In the genomic region with DNA sequence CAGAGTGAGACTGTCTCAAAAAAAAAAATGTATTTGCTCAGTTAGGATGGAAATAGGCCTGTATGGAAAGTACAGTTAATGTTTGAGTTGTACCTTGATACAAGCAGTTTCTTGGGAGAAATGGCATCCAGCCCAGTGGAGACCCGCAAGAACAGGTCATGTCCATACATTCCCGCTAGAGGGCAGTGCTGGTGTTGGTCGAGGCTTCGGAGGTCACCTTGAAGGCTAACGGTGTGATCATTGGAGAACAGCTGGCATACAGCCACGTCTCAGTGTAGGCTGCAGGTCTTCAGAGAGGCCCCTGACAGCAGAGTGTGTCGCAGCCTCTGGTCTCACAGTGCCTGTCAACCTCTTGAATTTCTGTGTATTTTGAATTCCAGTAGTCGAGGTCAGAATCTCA, we compare ENCODE assay signal across 8 cellular contexts. TPM values are rescaled to one million over a fixed set of nuclear protein-coding genes. Genes with fewer than 3 reads are reported as not detected.
DNase-seq lines count a peak whose midpoint lies in the region; ATAC-seq and TF ChIP-seq lines count a peak whose summit lies in the region.

No MANE protein-coding gene starts in this region.

- H3K4me2 ChIP-seq in mammary epithelial cell (ENCODE audit: insufficient read depth, low read depth, low read length), result no peak overlapping the region
- no peak overlapping the region for H3K4me2 ChIP-seq in OCI-LY3 (ENCODE audit: low read length)
- no peak overlapping the region for H3K4me2 ChIP-seq in hepatocyte

- WGBS in mammary epithelial cell (ENCODE audit: low coverage, missing lambda C conversion rate), result 39% methylated on average over 8 of the region's 8 CpGs
- 23% methylated on average over 8 of the region's 8 CpGs for WGBS in hepatocyte (ENCODE audit: low lambda C conversion rate, missing lambda C conversion rate)

- no peaks in the 10 kb centered on the region for H3K4me1 ChIP-seq in mammary epithelial cell (ENCODE audit: insufficient read depth, low read length)
- H3K4me1 ChIP-seq in OCI-LY3 (ENCODE audit: low read length), result no peaks in the 10 kb centered on the region
- H3K4me1 ChIP-seq in hepatocyte (ENCODE audit: insufficient read depth), result no peaks in the 10 kb centered on the region
- no peaks in the 10 kb centered on the region for H3K4me1 ChIP-seq in vagina

- POLR2A ChIA-PET in MCF 10A (lab: Yijun Ruan, JAX), result no interaction called here

- DNase-seq in MCF 10A (ENCODE audit: unreplicated experiment), result peak; percentile 22
- DNase-seq in mammary epithelial cell, result no peak
- DNase-seq in activated naive CD4-positive, alpha-beta T cell treated with Interleukin-2 at 50 U/mL for 16 hours, result peak; percentile 58
- peak; percentile 75 for DNase-seq in hepatocyte (ENCODE audit: low spot score)
- peak; percentile 24 for DNase-seq in stimulated activated CD4-positive, alpha-beta T cell treated with anti-CD3 and anti-CD28 coated beads, Interleukin-12 subunit alpha, Interleukin-12 subunit beta, amount 100 ng/mL, for 4 hours
- DNase-seq in vagina (ENCODE audit: extremely low spot score in 2 of 2), result no peak

- CTCF ChIA-PET in MCF 10A (lab: Yijun Ruan, JAX), result no interaction called here
- CTCF ChIA-PET in mammary epithelial cell (lab: Charles Lee; ENCODE audit: low non-redundant PET), result no interaction called here

- peaks cover 27% of the 10 kb centered on the region for H3K9me3 Mint-ChIP-seq in MCF 10A (ENCODE audit: unreplicated experiment)

- no peaks in the 10 kb centered on the region for H3K9me2 ChIP-seq in hepatocyte (replicated peaks; ENCODE audit: insufficient read depth)

- TF ChIP-seq POLR2A in vagina (IDR thresholded peaks at IDR 0.05), result no peak

- H3K79me2 ChIP-seq in mammary epithelial cell (ENCODE audit: insufficient read depth, low read length), result no peaks in the 10 kb centered on the region
- H3K79me2 ChIP-seq in OCI-LY3 (ENCODE audit: low read length), result no peaks in the 10 kb centered on the region
- H3K79me2 ChIP-seq in hepatocyte, result no peaks in the 10 kb centered on the region

- H3K9me3 ChIP-seq in mammary epithelial cell (replicated peaks; ENCODE audit: insufficient read depth, low read length), result peaks cover 11% of the 10 kb centered on the region
- H3K9me3 ChIP-seq in OCI-LY3 (ENCODE audit: insufficient read depth, low read length), result no peaks in the 10 kb centered on the region; the same call in none of the 2 replicates
- peaks cover 3% of the 10 kb centered on the region for H3K9me3 ChIP-seq in hepatocyte (ENCODE audit: low read depth)
- H3K9me3 ChIP-seq in vagina, result no peaks in the 10 kb centered on the region

- BruUV-seq in MCF 10A (replicated peaks; lab: Mats Ljungman, UMichigan) (no TSS peak), mammary epithelial cell (replicated peaks; lab: Mats Ljungman, UMichigan) (no TSS peak)

- TF ChIP-seq CTCF in MCF 10A (IDR thresholded peaks at IDR 0.05; ENCODE audit: unreplicated experiment) (no peak), mammary epithelial cell (conservative IDR thresholded peaks at IDR 0.05 in 1 of 2, IDR thresholded peaks at IDR 0.05 in 1 of 2; ENCODE audit: extremely low read depth in 1 of 2, insufficient read depth in 1 of 2, low read depth in 1 of 2, low read length in 2 of 2) (peak in 1 of 2 donors; percentile 29), OCI-LY3 (IDR thresholded peaks at IDR 0.05; ENCODE audit: low read depth, low read length) (peak; percentile 57), hepatocyte (IDR thresholded peaks at IDR 0.05; ENCODE audit: poor library complexity) (peak; percentile 49), vagina (IDR thresholded peaks at IDR 0.05) (peak in 1 of 3 experiments; percentile 19)

- H3K9ac ChIP-seq in mammary epithelial cell (ENCODE audit: insufficient read depth, low read length) (no peak overlapping the region), OCI-LY3 (ENCODE audit: low read length) (no peak overlapping the region)

- H4K20me1 ChIP-seq in mammary epithelial cell (ENCODE audit: insufficient read depth, low read length), result no peaks in the 10 kb centered on the region
- no peaks in the 10 kb centered on the region for H4K20me1 ChIP-seq in OCI-LY3 (ENCODE audit: insufficient read depth, low read length)
- H4K20me1 ChIP-seq in hepatocyte (ENCODE audit: insufficient read depth, poor library complexity, severe bottlenecking), result no peaks in the 10 kb centered on the region

- H3K36me3 ChIP-seq in mammary epithelial cell (ENCODE audit: insufficient read depth, low read length) (no peaks in the 10 kb centered on the region), OCI-LY3 (replicated peaks; ENCODE audit: low read depth, low read length) (no peaks in the 10 kb centered on the region), hepatocyte (replicated peaks; ENCODE audit: insufficient read depth, low read depth) (no peaks in the 10 kb centered on the region), vagina (peaks cover 0 to 13% of the 10 kb centered on the region in 2 donors)

- H2AFZ ChIP-seq in mammary epithelial cell (ENCODE audit: low read depth, low read length), result no peak overlapping the region
- H2AFZ ChIP-seq in OCI-LY3 (ENCODE audit: low read depth, low read length), result no peak overlapping the region
- H2AFZ ChIP-seq in hepatocyte, result no peak overlapping the region

- dilution Hi-C loops in mammary epithelial cell (cut with HindIII; ENCODE audit: low sequenced_read_pairs), result no loop called here

- H3K4me3 Mint-ChIP-seq in MCF 10A (ENCODE audit: unreplicated experiment), result no peak overlapping the region

- H3K27ac ChIP-seq in mammary epithelial cell (ENCODE audit: insufficient read depth, low read depth, low read length) (no peak overlapping the region), OCI-LY3 (ENCODE audit: low read length) (no peak overlapping the region), hepatocyte (no peak overlapping the region), vagina (no peak overlapping the region)

- intact Hi-C loops in MCF 10A (cut with micrococcal nuclease) (no loop called here), mammary epithelial cell (cut with micrococcal nuclease) (no loop called here), vagina (cut with DNase I) (no loop called here)

- H3K36me3 Mint-ChIP-seq in MCF 10A (ENCODE audit: insufficient read depth, unreplicated experiment), result no peaks in the 10 kb centered on the region

- no peaks in the 10 kb centered on the region for H3K4me1 Mint-ChIP-seq in MCF 10A (ENCODE audit: insufficient read depth, unreplicated experiment)

- H3K27me3 ChIP-seq in mammary epithelial cell (ENCODE audit: insufficient read depth, low read length), result no peaks in the 10 kb centered on the region
- no peaks in the 10 kb centered on the region for H3K27me3 ChIP-seq in OCI-LY3 (ENCODE audit: low read depth, low read length)
- no peaks in the 10 kb centered on the region for H3K27me3 ChIP-seq in hepatocyte
- no peaks in the 10 kb centered on the region for H3K27me3 ChIP-seq in vagina

- ATAC-seq in GM19467 (IDR thresholded peaks at IDR 0.05; ENCODE audit: unreplicated experiment), result no peak

- H3K27ac Mint-ChIP-seq in MCF 10A (ENCODE audit: low read depth, unreplicated experiment), result no peak overlapping the region

- H3K4me3 ChIP-seq in mammary epithelial cell (replicated peaks in 1 of 3; ENCODE audit: insufficient read depth in 1 of 3, low read depth in 2 of 3, low read length in 3 of 3), result no peak overlapping the region
- H3K4me3 ChIP-seq in OCI-LY3 (ENCODE audit: low read length), result no peak overlapping the region
- H3K4me3 ChIP-seq in hepatocyte, result no peak overlapping the region
- no peak overlapping the region for H3K4me3 ChIP-seq in vagina

- no peaks in the 10 kb centered on the region for H3K27me3 Mint-ChIP-seq in MCF 10A (ENCODE audit: insufficient read depth, unreplicated experiment)

- in situ Hi-C loops in mammary epithelial cell (cut with MboI; ENCODE audit: low sequenced_read_pairs in 2 of 2), result no loop called here

RNA-seq across cellular contexts. Expression of a gene that starts 7.5 kb away (rescaled TPM):
- total RNA-seq in MCF 10A (2022), result not detected in 2 replicates
- total RNA-seq in mammary epithelial cell, result 1 to 10 TPM in 1 of 2 donors, under 1 TPM in 1; 0.64 to 4.8 TPM
- 0.40 TPM for polyA plus RNA-seq in mammary epithelial cell
- not detected for polyA minus RNA-seq in mammary epithelial cell
- total RNA-seq in hepatocyte, result 4.1 and 5.7 TPM in 2 replicates
- 4.7 and 5.3 TPM in 2 replicates for polyA plus RNA-seq in hepatocyte
- 0.98 TPM for total RNA-seq in vagina

RNA-seq across cellular contexts. Expression of a gene that starts 26.2 kb away (rescaled TPM):
- total RNA-seq in MCF 10A (2022) (6.7 and 6.9 TPM in 2 replicates), mammary epithelial cell (10 to 100 TPM; 12.9 to 30.0 TPM), hepatocyte (24.9 and 30.7 TPM in 2 replicates), vagina (15.2 TPM)
- polyA plus RNA-seq in mammary epithelial cell (17.8 TPM), hepatocyte (28.7 and 36.9 TPM in 2 replicates)
- polyA minus RNA-seq in mammary epithelial cell, result 3.2 TPM

RNA-seq across cellular contexts. Expression of a gene that starts 46.6 kb away (rescaled TPM):
- total RNA-seq in MCF 10A (2022) (13.1 and 15.8 TPM in 2 replicates), mammary epithelial cell (1 to 10 TPM; 4.2 to 9.8 TPM), hepatocyte (8.7 and 10.5 TPM in 2 replicates), vagina (9.1 TPM)
- polyA plus RNA-seq in mammary epithelial cell (3.9 TPM), hepatocyte (16.1 and 17.9 TPM in 2 replicates)
- polyA minus RNA-seq in mammary epithelial cell, result 8.0 TPM

RNA-seq across cellular contexts. Expression of a gene that starts 54.1 kb away (rescaled TPM):
- total RNA-seq in MCF 10A (2022), result 16.0 and 21.6 TPM in 2 replicates
- total RNA-seq in mammary epithelial cell, result 10 to 100 TPM; 16.1 to 28.8 TPM
- polyA plus RNA-seq in mammary epithelial cell, result 1.3 TPM
- not detected for polyA minus RNA-seq in mammary epithelial cell
- 17.9 and 22.2 TPM in 2 replicates for total RNA-seq in hepatocyte
- 12.4 and 17.0 TPM in 2 replicates for polyA plus RNA-seq in hepatocyte
- 11.0 TPM for total RNA-seq in vagina

Comparison
In these comparisons a context has a peak if more than half of its experiments do, and no peak if none do; other contexts are left out.
1. DNase-seq: peak in MCF 10A (single experiment), activated naive CD4-positive, alpha-beta T cell treated with Interleukin-2 at 50 U/mL for 16 hours (single experiment), hepatocyte (single experiment) and stimulated activated CD4-positive, alpha-beta T cell treated with anti-CD3 and anti-CD28 coated beads, Interleukin-12 subunit alpha, Interleukin-12 subunit beta, amount 100 ng/mL, for 4 hours (single experiment); none in mammary epithelial cell (single experiment) and vagina (0 of 2).